ENCODE assay signal across 14 cellular contexts in the genomic region with DNA sequence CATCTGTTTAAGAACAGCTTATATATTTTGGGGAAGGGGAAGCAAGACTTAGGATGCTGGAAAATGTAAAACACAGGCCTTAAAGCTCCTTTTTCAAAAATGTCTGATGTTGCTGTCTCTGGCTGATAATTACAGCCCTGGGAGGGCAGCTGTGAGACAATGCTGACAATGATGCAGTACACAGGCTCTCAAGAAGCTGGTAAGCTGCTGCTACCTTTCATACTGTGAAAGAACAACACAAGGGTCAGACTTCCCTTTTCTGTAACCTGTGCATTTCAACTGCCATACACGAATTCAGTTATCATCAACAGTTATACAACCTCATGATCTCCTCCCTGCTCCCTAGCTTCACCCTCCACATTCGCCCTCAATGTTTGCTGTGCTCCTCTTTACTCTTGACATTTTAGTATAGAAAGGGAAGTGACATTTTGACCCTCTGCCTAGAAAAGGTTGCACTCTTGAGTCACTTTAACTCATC. TPM values are rescaled to one million over a fixed set of nuclear protein-coding genes. Genes with fewer than 3 reads are reported as not detected.
A peak's percentile ranks its signal among the peaks of the same experiment; 100 is the strongest.
DNase-seq lines count a peak whose midpoint lies in the region; ATAC-seq and TF ChIP-seq lines count a peak whose summit lies in the region.
"Had no signal": no experiment of that assay in that cellular context is flagged by ENCODE, and none has a peak within 500 bp of the region (broad histone marks: within the 10 kb centered on the region; RNA-seq: fewer than 3 reads in every experiment).

No MANE protein-coding gene starts in this region.

- TF ChIP-seq EP300 in gastroesophageal sphincter (IDR thresholded peaks at IDR 0.05): no peak

- H3K4me1 Mint-ChIP-seq in activated naive CD8-positive, alpha-beta T cell treated with anti-CD3 and anti-CD28 coated beads, Interleukin-2, amount 50 U/mL, for 24 hours: peaks cover 20% of the 10 kb centered on the region
- peaks cover 21% of the 10 kb centered on the region for H3K4me1 Mint-ChIP-seq in activated naive CD8-positive, alpha-beta T cell treated with anti-CD3 and anti-CD28 coated beads for 36 hours

- WGBS in gastroesophageal sphincter (ENCODE audit: low coverage in 1 of 2), 2 donors: 33 to 35% methylated on average over 1 to 2 of the region's 2 CpGs

- H3K4me3 ChIP-seq in gastroesophageal sphincter: no peak overlapping the region
- H3K4me3 ChIP-seq: lower lobe of right lung, testis had no signal

- H3K4me3 Mint-ChIP-seq in activated naive CD8-positive, alpha-beta T cell treated with anti-CD3 and anti-CD28 coated beads, Interleukin-2, amount 50 U/mL, for 24 hours: no peak overlapping the region
- no peak overlapping the region for H3K4me3 Mint-ChIP-seq in activated naive CD8-positive, alpha-beta T cell treated with anti-CD3 and anti-CD28 coated beads for 36 hours

- H3K27ac Mint-ChIP-seq in activated naive CD8-positive, alpha-beta T cell treated with anti-CD3 and anti-CD28 coated beads, Interleukin-2, amount 50 U/mL, for 24 hours: peak overlapping the region; percentile 19
- no peak overlapping the region for H3K27ac Mint-ChIP-seq in activated naive CD8-positive, alpha-beta T cell treated with anti-CD3 and anti-CD28 coated beads for 36 hours

- H3K9me3 Mint-ChIP-seq in activated naive CD8-positive, alpha-beta T cell treated with anti-CD3 and anti-CD28 coated beads, Interleukin-2, amount 50 U/mL, for 24 hours: no peaks in the 10 kb centered on the region
- H3K9me3 Mint-ChIP-seq in activated naive CD8-positive, alpha-beta T cell treated with anti-CD3 and anti-CD28 coated beads for 36 hours: no peaks in the 10 kb centered on the region

- H3K27me3 Mint-ChIP-seq in activated naive CD8-positive, alpha-beta T cell treated with anti-CD3 and anti-CD28 coated beads, Interleukin-2, amount 50 U/mL, for 24 hours: peaks cover 13% of the 10 kb centered on the region
- peaks cover 29% of the 10 kb centered on the region for H3K27me3 Mint-ChIP-seq in activated naive CD8-positive, alpha-beta T cell treated with anti-CD3 and anti-CD28 coated beads for 36 hours

- no peak overlapping the region for H3K27ac ChIP-seq in gastroesophageal sphincter
- H3K27ac ChIP-seq: lower lobe of right lung, RWPE1, testis had no signal

- TF ChIP-seq POLR2A in gastroesophageal sphincter (IDR thresholded peaks at IDR 0.05): no peak

- no peaks in the 10 kb centered on the region for H3K36me3 ChIP-seq in gastroesophageal sphincter
- H3K36me3 ChIP-seq: lower lobe of right lung had no signal

- DNase-seq in activated naive CD8-positive, alpha-beta T cell treated with anti-CD3 and anti-CD28 coated beads, Interleukin-2, amount 50 U/mL, for 24 hours: no peak
- no peak for DNase-seq in activated naive CD8-positive, alpha-beta T cell treated with anti-CD3 and anti-CD28 coated beads for 36 hours
- peak; percentile 15 for DNase-seq in NOMO-1 treated with dmso at 0.1 percent for 144 hours (lab: John Stamatoyannopoulos, UW; ENCODE audit: unreplicated experiment)
- peak in 33 of 42 donors; percentile 10 to 77 (median 52) for DNase-seq in head of caudate nucleus
- peak; percentile 89 for DNase-seq in superior temporal gyrus (ENCODE audit: extremely low spot score)
- DNase-seq in COLO829 (ENCODE audit: low spot score): no peak
- no peak for DNase-seq in NCI-H82 (lab: John Stamatoyannopoulos, UW)
- DNase-seq: activated naive CD4-positive, alpha-beta T cell treated with anti-CD3 and anti-CD28 coated beads, Interleukin-2, amount 50 U/mL, for 16 hours; dermis blood vessel endothelial cell; lower lobe of right lung; stimulated activated CD4-positive, alpha-beta T cell treated with anti-CD3 and anti-CD28 coated beads, Interleukin-4, amount 100 ng/mL, for 4 hours; testis had no signal

- intact Hi-C loops in head of caudate nucleus (cut with DNase I): loop anchor here (5.0 kb wide), 1 partner anchor 58 kb away; no protein-coding TSS in a partner anchor

- peaks cover 0 to 16% (median 0%) of the 10 kb centered on the region in 3 donors for H3K4me1 ChIP-seq in gastroesophageal sphincter

- no peaks in the 10 kb centered on the region for H3K9me3 ChIP-seq in gastroesophageal sphincter
- H3K9me3 ChIP-seq: lower lobe of right lung, testis had no signal

- H3K27me3 ChIP-seq in gastroesophageal sphincter: peaks cover 3% of the 10 kb centered on the region
- H3K27me3 ChIP-seq: testis had no signal

- no peaks in the 10 kb centered on the region for H3K36me3 Mint-ChIP-seq in activated naive CD8-positive, alpha-beta T cell treated with anti-CD3 and anti-CD28 coated beads, Interleukin-2, amount 50 U/mL, for 24 hours (ENCODE audit: low read depth)
- H3K36me3 Mint-ChIP-seq in activated naive CD8-positive, alpha-beta T cell treated with anti-CD3 and anti-CD28 coated beads for 36 hours: no peaks in the 10 kb centered on the region

- no peak for TF ChIP-seq CTCF in gastroesophageal sphincter (IDR thresholded peaks at IDR 0.05)

- peak; percentile 52 for ATAC-seq in activated naive CD8-positive, alpha-beta T cell treated with anti-CD3 and anti-CD28 coated beads, Interleukin-2, amount 50 U/mL, for 24 hours
- ATAC-seq in gastroesophageal sphincter: no peak

RNA-seq across cellular contexts. Expression of gene MAP7, which starts 25.2 kb away (rescaled TPM):
- total RNA-seq in activated naive CD8-positive, alpha-beta T cell treated with anti-CD3 and anti-CD28 coated beads for 36 hours: 1 to 10 TPM in 1 of 2 experiments, under 1 TPM in 1; 0.78 to 1.0 TPM
- total RNA-seq in gastroesophageal sphincter: 1 to 10 TPM; 1.1 to 6.7 (median 4.3) TPM

Comparison
In these comparisons a context has a peak if more than half of its experiments do, and no peak if none do; other contexts are left out.
1. DNase-seq: peak in NOMO-1 treated with dmso at 0.1 percent for 144 hours (single experiment), head of caudate nucleus (33 of 42) and superior temporal gyrus (single experiment); none in activated naive CD8-positive, alpha-beta T cell treated with anti-CD3 and anti-CD28 coated beads, Interleukin-2, amount 50 U/mL, for 24 hours (single experiment), activated naive CD8-positive, alpha-beta T cell treated with anti-CD3 and anti-CD28 coated beads for 36 hours (single experiment), COLO829 (single experiment) and NCI-H82 (single experiment).